Comparison of ENCODE assay signal across 31 cellular contexts in the genomic region with DNA sequence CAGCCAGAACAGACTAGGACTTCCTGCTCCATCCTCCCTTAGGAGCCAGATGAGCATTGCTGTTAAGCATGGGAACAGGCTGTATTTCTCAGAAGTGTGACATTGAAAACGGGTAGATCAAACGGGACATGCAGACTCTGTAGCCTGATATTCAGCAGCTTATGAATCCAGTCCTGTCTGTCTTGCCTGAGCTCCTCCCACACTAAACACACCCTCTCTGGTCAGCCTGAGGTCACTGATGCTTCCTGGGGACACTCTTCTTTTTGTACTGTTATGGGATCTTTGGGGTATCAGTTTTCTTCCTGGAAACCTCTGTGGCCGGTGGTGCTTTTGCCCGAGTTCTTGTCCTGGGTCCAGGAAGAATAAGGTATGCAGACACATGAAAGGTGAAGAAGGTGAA. TPM values are rescaled to one million over a fixed set of nuclear protein-coding genes. Genes with fewer than 3 reads are reported as not detected.
"Had no signal": no experiment of that assay in that cellular context is flagged by ENCODE, and none has a peak within 500 bp of the region (broad histone marks: within the 10 kb centered on the region; RNA-seq: fewer than 3 reads in every experiment).

No MANE protein-coding gene starts in this region.

- H3K36me3 ChIP-seq: colonic mucosa, heart right ventricle, neural progenitor cell, prostate gland, right atrium auricular region, stomach, thyroid gland, vagina had no signal

- FAIRE-seq: endothelial cell of umbilical vein had no signal

- H3K4me2 ChIP-seq: neural progenitor cell, smooth muscle cell had no signal

- ATAC-seq: natural killer cell, sciatic nerve had no signal

- H3K9ac ChIP-seq: neural progenitor cell had no signal

- H3K9me3 ChIP-seq: colonic mucosa, heart right ventricle, prostate gland, right atrium auricular region, stomach, thyroid gland, vagina had no signal

- H3K27me3 ChIP-seq: colonic mucosa, neural progenitor cell, right atrium auricular region, thyroid gland, vagina had no signal

- DNase-seq: colonic mucosa; effector CD8-positive, alpha-beta T cell; endodermal cell; glutamatergic neuron; heart right ventricle; hippocampal formation; immature natural killer cell; islet precursor cell; natural killer cell; stimulated activated CD4-positive, alpha-beta T cell treated with anti-CD3 and anti-CD28 coated beads, Interleukin-2, amount 100 ng/mL, for 24 hours; stimulated activated CD4-positive, alpha-beta T cell treated with anti-CD3 and anti-CD28 coated beads, Interleukin-4, amount 100 ng/mL, for 24 hours; stimulated activated naive CD4-positive, alpha-beta T cell treated with Interleukin-2 at 50 U/mL for 16 hours; stomach; thyroid gland; trophoblast cell had no signal

- H3K27ac Mint-ChIP-seq: dendritic cell treated with granulocyte-macrophage colony-stimulating factor and Interleukin-4, amounts not matched to agents 40 ng/mL and 50 ng/mL, for 4 days; endodermal cell; immature natural killer cell; memory B cell; natural killer cell; neural progenitor cell; stimulated activated effector memory CD8-positive, alpha-beta T cell treated with anti-CD3 and anti-CD28 coated beads, Interleukin-12 subunit alpha, Interleukin-12 subunit beta, amount 100 ng/mL, for 72 hours had no signal

- H2AFZ ChIP-seq: neural progenitor cell had no signal

- H3K4me3 ChIP-seq: colonic mucosa, heart right ventricle, lung, neural progenitor cell, prostate gland, right atrium auricular region, smooth muscle cell, stomach, thyroid gland, vagina had no signal

- H3K9me3 Mint-ChIP-seq: dendritic cell treated with granulocyte-macrophage colony-stimulating factor and Interleukin-4, amounts not matched to agents 40 ng/mL and 50 ng/mL, for 4 days; endodermal cell; immature natural killer cell; memory B cell; natural killer cell; stimulated activated effector memory CD8-positive, alpha-beta T cell treated with anti-CD3 and anti-CD28 coated beads, Interleukin-12 subunit alpha, Interleukin-12 subunit beta, amount 100 ng/mL, for 72 hours had no signal

- H3K4me3 Mint-ChIP-seq: dendritic cell treated with granulocyte-macrophage colony-stimulating factor and Interleukin-4, amounts not matched to agents 40 ng/mL and 50 ng/mL, for 4 days; endodermal cell; immature natural killer cell; memory B cell; natural killer cell; neural progenitor cell; stimulated activated effector memory CD8-positive, alpha-beta T cell treated with anti-CD3 and anti-CD28 coated beads, Interleukin-12 subunit alpha, Interleukin-12 subunit beta, amount 100 ng/mL, for 72 hours had no signal

- H3K4me1 ChIP-seq: colonic mucosa, heart right ventricle, prostate gland, right atrium auricular region, stomach, vagina had no signal

- H3K36me3 Mint-ChIP-seq: immature natural killer cell; memory B cell; natural killer cell; stimulated activated effector memory CD8-positive, alpha-beta T cell treated with anti-CD3 and anti-CD28 coated beads, Interleukin-12 subunit alpha, Interleukin-12 subunit beta, amount 100 ng/mL, for 72 hours had no signal

- H3K4me1 Mint-ChIP-seq: immature natural killer cell; memory B cell; natural killer cell; stimulated activated effector memory CD8-positive, alpha-beta T cell treated with anti-CD3 and anti-CD28 coated beads, Interleukin-12 subunit alpha, Interleukin-12 subunit beta, amount 100 ng/mL, for 72 hours had no signal

- H3K27ac ChIP-seq: colonic mucosa, heart right ventricle, neural progenitor cell, prostate gland, right atrium auricular region, stomach, thyroid gland, vagina had no signal

RNA-seq across cellular contexts. Expression of a gene that starts 35.8 kb away (rescaled TPM):
- total RNA-seq: colonic mucosa, epithelial cell of proximal tubule, liver, mononuclear cell, natural killer cell, osteoblast, prostate gland, right atrium auricular region, sciatic nerve, smooth muscle cell, stomach, temporal lobe, thyroid gland, vagina had no signal
- polyA plus RNA-seq: immature natural killer cell, liver, stomach had no signal
